Comparison of ENCODE assay signal across 15 cellular contexts in genomic region chr6:89295981-89296380, GRCh38. TPM values are rescaled to one million over a fixed set of nuclear protein-coding genes. Genes with fewer than 3 reads are reported as not detected.
A peak's percentile ranks its signal among the peaks of the same experiment; 100 is the strongest.
DNase-seq lines count a peak whose midpoint lies in the region; ATAC-seq and TF ChIP-seq lines count a peak whose summit lies in the region.
"Had no signal": no experiment of that assay in that cellular context is flagged by ENCODE, and none has a peak within 500 bp of the region (broad histone marks: within the 10 kb centered on the region; RNA-seq: fewer than 3 reads in every experiment).

No MANE protein-coding gene starts in this region.

- H3K4me1 Mint-ChIP-seq in CD4-positive, alpha-beta memory T cell = peaks cover 18 to 33% (median 22%) of the 10 kb centered on the region in 4 donors

- no peaks in the 10 kb centered on the region for H3K27me3 Mint-ChIP-seq in CD4-positive, alpha-beta memory T cell
- H3K27me3 Mint-ChIP-seq: B cell; CD8-positive, alpha-beta memory T cell had no signal

- no peak for TF ChIP-seq CTCF in GM13976 (IDR thresholded peaks at IDR 0.05; ENCODE audit: borderline replicate concordance, control extremely low read depth, extremely low read depth, insufficient read depth, missing control alignments)
- TF ChIP-seq CTCF in vagina (IDR thresholded peaks at IDR 0.05) = no peak
- no peak for TF ChIP-seq CTCF in GM20000 (IDR thresholded peaks at IDR 0.05; ENCODE audit: extremely low read depth, missing control alignments)
- no peak for TF ChIP-seq CTCF in lower lobe of right lung (IDR thresholded peaks at IDR 0.05)

- in situ Hi-C loops in GM13976 (cut with MboI; ENCODE audit: low sequenced_read_pairs, unreplicated experiment) = no loop called here

- ATAC-seq in left lobe of liver (no peak), lower lobe of right lung (no peak)
- ATAC-seq: GM23338, K562 had no signal

- no peaks in the 10 kb centered on the region for H3K36me3 Mint-ChIP-seq in CD4-positive, alpha-beta memory T cell
- H3K36me3 Mint-ChIP-seq: CD8-positive, alpha-beta memory T cell had no signal

- H3K9me3 ChIP-seq in CD4-positive, alpha-beta memory T cell (ENCODE audit: control insufficient read depth in 1 of 2, low read length in 2 of 2) = no peaks in the 10 kb centered on the region
- no peaks in the 10 kb centered on the region for H3K9me3 ChIP-seq in vagina
- no peaks in the 10 kb centered on the region for H3K9me3 ChIP-seq in lower lobe of right lung

- H3K4me1 ChIP-seq in CD4-positive, alpha-beta memory T cell (ENCODE audit: insufficient read depth, low read length) = peaks cover 29% of the 10 kb centered on the region
- H3K4me1 ChIP-seq in vagina (peaks cover 19% of the 10 kb centered on the region), lower lobe of right lung (peaks cover 22% of the 10 kb centered on the region)

- DNase-seq in CD4-positive, alpha-beta memory T cell = no peak
- DNase-seq in GM13976 (ENCODE audit: low spot score) (peak; percentile 6), left lobe of liver (ENCODE audit: low spot score) (peak; percentile 24), vagina (ENCODE audit: extremely low spot score in 2 of 2) (peak; percentile 79 to 88), ecto neural progenitor cell (ENCODE audit: low spot score) (no peak), GM20000 (ENCODE audit: low spot score) (no peak), lower lobe of right lung (no peak)
- DNase-seq: C1 segment of cervical spinal cord; CD8-positive, alpha-beta memory T cell; DMS153; GF-D8; H7 had no signal

- POLR2A ChIA-PET in CD4-positive, alpha-beta memory T cell (lab: Charles Lee; ENCODE audit: partially characterized antibody) = no interaction called here

- CTCF ChIA-PET in CD4-positive, alpha-beta memory T cell (lab: Charles Lee; ENCODE audit: partially characterized antibody) = no interaction called here

- no peak overlapping the region for H3K4me3 ChIP-seq in CD4-positive, alpha-beta memory T cell (ENCODE audit: low read length in 2 of 2)
- H3K4me3 ChIP-seq in vagina (no peak overlapping the region), lower lobe of right lung (no peak overlapping the region)
- H3K4me3 ChIP-seq: GM23338, K562 had no signal

- no peaks in the 10 kb centered on the region for H3K27me3 ChIP-seq in CD4-positive, alpha-beta memory T cell (ENCODE audit: insufficient read depth, low read length)
- no peaks in the 10 kb centered on the region for H3K27me3 ChIP-seq in vagina
- no peaks in the 10 kb centered on the region for H3K27me3 ChIP-seq in lower lobe of right lung (ENCODE audit: low read depth)

- no peaks in the 10 kb centered on the region for H3K9me3 Mint-ChIP-seq in CD4-positive, alpha-beta memory T cell
- H3K9me3 Mint-ChIP-seq: CD8-positive, alpha-beta memory T cell; GM23338 had no signal

- H3K27ac ChIP-seq in CD4-positive, alpha-beta memory T cell (ENCODE audit: low read depth, low read length) = no peak overlapping the region
- no peak overlapping the region for H3K27ac ChIP-seq in vagina
- no peak overlapping the region for H3K27ac ChIP-seq in lower lobe of right lung

- H3K36me3 ChIP-seq in CD4-positive, alpha-beta memory T cell (ENCODE audit: insufficient read depth, low read length) = no peaks in the 10 kb centered on the region
- H3K36me3 ChIP-seq in vagina = no peaks in the 10 kb centered on the region
- H3K36me3 ChIP-seq in lower lobe of right lung = no peaks in the 10 kb centered on the region

- H3K27ac Mint-ChIP-seq in CD4-positive, alpha-beta memory T cell = peak overlapping the region in 4 of 7 donors; percentile 22 to 37 (median 24)
- H3K27ac Mint-ChIP-seq: B cell, GM23338 had no signal

- no peak overlapping the region for H3K4me3 Mint-ChIP-seq in CD4-positive, alpha-beta memory T cell
- H3K4me3 Mint-ChIP-seq: B cell; CD8-positive, alpha-beta memory T cell; GM23338 had no signal

- no peak for TF ChIP-seq POLR2A in vagina (IDR thresholded peaks at IDR 0.05)

- intact Hi-C loops in CD4-positive, alpha-beta memory T cell (cut with micrococcal nuclease) = no loop called here
- intact Hi-C loops in vagina (cut with DNase I) (no loop called here), lower lobe of right lung (cut with DNase I) (no loop called here)

RNA-seq across cellular contexts. Expression of gene GABRR2, which starts 19.1 kb away (rescaled TPM):
- 1 to 10 TPM; 1.2 to 1.7 TPM for total RNA-seq in CD4-positive, alpha-beta memory T cell
- polyA plus RNA-seq in CD4-positive, alpha-beta memory T cell = under 1 TPM in 1 of 2 donors, not detected in 1; 0.10 TPM
- total RNA-seq in left lobe of liver (0.58 TPM), vagina (1.5 TPM), lower lobe of right lung (1.2 TPM)
- total RNA-seq: GM23338, H7, K562 had no signal
- polyA plus RNA-seq: GM23338 had no signal

RNA-seq across cellular contexts. Expression of gene UBE2J1, which starts 56.5 kb away (rescaled TPM):
- 10 to 100 TPM; 21.9 to 22.6 TPM for total RNA-seq in CD4-positive, alpha-beta memory T cell
- 10 to 100 TPM; 34.1 to 53.8 TPM for polyA plus RNA-seq in CD4-positive, alpha-beta memory T cell
- total RNA-seq in left lobe of liver (16.0 TPM), vagina (23.8 TPM), lower lobe of right lung (46.9 TPM)

Comparison
In these comparisons a context has a peak if more than half of its experiments do, and no peak if none do; other contexts are left out.
1. DNase-seq: peak in GM13976 (single experiment), left lobe of liver (single experiment) and vagina (2 of 2); none in CD4-positive, alpha-beta memory T cell (0 of 5), ecto neural progenitor cell (single experiment), GM20000 (single experiment) and lower lobe of right lung (single experiment).